ENCODE assay signal across 9 cellular contexts in the genomic region with DNA sequence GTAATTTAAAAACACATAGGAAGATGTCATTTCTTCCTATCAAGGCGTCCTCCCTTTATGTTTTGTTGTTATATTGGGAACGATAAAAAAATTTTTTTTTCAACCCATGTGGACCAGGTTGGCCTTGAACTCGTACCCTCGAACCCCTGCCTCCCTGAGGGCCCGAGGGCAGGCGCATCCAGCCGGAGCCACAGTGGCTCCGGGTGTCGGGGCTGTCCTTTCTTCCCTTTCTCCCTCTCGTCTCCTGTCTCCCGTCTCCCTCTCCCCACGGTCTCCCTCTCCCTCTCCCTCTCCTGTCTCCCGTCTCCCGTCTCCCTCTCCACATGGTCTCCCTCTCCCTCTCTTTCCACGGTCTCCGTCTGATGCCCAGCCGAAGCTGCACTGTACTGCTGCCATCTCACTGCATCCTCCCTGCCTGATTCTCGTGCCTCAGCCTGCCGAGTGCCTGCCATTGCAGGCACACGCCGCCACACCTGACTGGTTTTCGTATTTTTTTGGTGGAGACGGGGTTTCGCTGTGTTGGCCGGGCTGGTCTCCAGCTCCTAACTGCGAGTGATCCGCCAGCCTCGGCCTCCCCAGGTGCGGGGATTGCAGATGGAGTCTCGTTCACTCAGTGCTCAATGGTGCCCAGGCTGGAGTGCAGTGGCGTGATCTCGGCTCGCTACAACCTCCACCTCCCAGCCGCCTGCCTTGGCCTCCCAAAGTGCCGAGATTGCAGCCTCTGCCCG. TPM values are rescaled to one million over a fixed set of nuclear protein-coding genes. Genes with fewer than 3 reads are reported as not detected.
"Had no signal": no experiment of that assay in that cellular context is flagged by ENCODE, and none has a peak within 500 bp of the region (broad histone marks: within the 10 kb centered on the region; RNA-seq: fewer than 3 reads in every experiment).

No MANE protein-coding gene starts in this region.

RNA-seq across cellular contexts. Expression of a gene that starts 22.8 kb away (rescaled TPM):
- total RNA-seq: OCI-LY7, PC-3, Peyer's patch, Right ventricle myocardium inferior, Right ventricle myocardium superior, RPMI7951, SJSA1, SK-MEL-5 had no signal
- polyA plus RNA-seq: SK-N-SH had no signal
